In genomic region chr22:20532256-20532993, GRCh38 we compare ENCODE assay signal across 9 cellular contexts. TPM values are rescaled to one million over a fixed set of nuclear protein-coding genes. Genes with fewer than 3 reads are reported as not detected.
DNase-seq lines count a peak whose midpoint lies in the region; ATAC-seq and TF ChIP-seq lines count a peak whose summit lies in the region.
"Had no signal": no experiment of that assay in that cellular context is flagged by ENCODE, and none has a peak within 500 bp of the region (broad histone marks: within the 10 kb centered on the region; RNA-seq: fewer than 3 reads in every experiment).

No MANE protein-coding gene starts in this region.

- no peak overlapping the region for H3K4me3 ChIP-seq in CD8-positive, alpha-beta T cell (ENCODE audit: low read depth, low read length)
- no peak overlapping the region for H3K4me3 ChIP-seq in rectal smooth muscle tissue (ENCODE audit: low read length)
- H3K4me3 ChIP-seq: Peyer's patch had no signal

- peaks cover 50% of the 10 kb centered on the region for H3K4me1 ChIP-seq in CD8-positive, alpha-beta T cell (ENCODE audit: insufficient read depth, low read length)
- peaks cover 25% of the 10 kb centered on the region for H3K4me1 ChIP-seq in rectal smooth muscle tissue (ENCODE audit: control insufficient read depth, insufficient read depth, low read length)

- no peaks in the 10 kb centered on the region for H3K27me3 ChIP-seq in CD8-positive, alpha-beta T cell (ENCODE audit: insufficient read depth, low read length)
- no peaks in the 10 kb centered on the region for H3K27me3 ChIP-seq in rectal smooth muscle tissue (ENCODE audit: control insufficient read depth, insufficient read depth, low read length)
- H3K27me3 ChIP-seq: Peyer's patch had no signal

- no peak for DNase-seq in CD8-positive, alpha-beta T cell
- DNase-seq in T-cell (no peak), fibroblast of gingiva (ENCODE audit: low read depth) (peak; percentile 31), AML-193 (lab: John Stamatoyannopoulos, UW) (no peak), NCI-H2196 treated with DMSO at 0.1 percent for 48 hours (lab: John Stamatoyannopoulos, UW; ENCODE audit: unreplicated experiment) (no peak), SIG-M5 treated with dmso at 0.1 percent for 504 hours (lab: John Stamatoyannopoulos, UW; ENCODE audit: unreplicated experiment) (no peak)
- DNase-seq: Peyer's patch had no signal

- peak overlapping the region; percentile 90 for H3K27ac Mint-ChIP-seq in CD8-positive, alpha-beta T cell
- peak overlapping the region; percentile 84 to 90 for H3K27ac Mint-ChIP-seq in T-cell
- no peak overlapping the region for H3K27ac Mint-ChIP-seq in stimulated activated memory B cell treated with anti-CD40 and anti-IgM and Interleukin-4, amounts not matched to agents 10 μg/mL and 1 μg/mL and 100 μg/mL, for 72 hours

- CTCF ChIA-PET in CD8-positive, alpha-beta T cell (lab: Charles Lee): interaction anchor here (1.0 to 3.4 kb wide), 6 partner anchors 8 to 39 kb away, joined by 3 to 24 read pairs (median 5); no protein-coding TSS in a partner anchor
- CTCF ChIA-PET in T-cell (lab: Charles Lee): interaction anchor here (1.0 to 1.4 kb wide), 2 partner anchors 25 to 39 kb away, joined by 3 to 4 read pairs; no protein-coding TSS in a partner anchor

- TF ChIP-seq CTCF in CD8-positive, alpha-beta T cell (IDR thresholded peaks at IDR 0.05): no peak

- peaks cover 77% of the 10 kb centered on the region for H3K4me1 Mint-ChIP-seq in CD8-positive, alpha-beta T cell (ENCODE audit: low read depth)
- H3K4me1 Mint-ChIP-seq in T-cell: peaks cover 69 to 75% (median 74%) of the 10 kb centered on the region in 3 donors
- peaks cover 45% of the 10 kb centered on the region for H3K4me1 Mint-ChIP-seq in stimulated activated memory B cell treated with anti-CD40 and anti-IgM and Interleukin-4, amounts not matched to agents 10 μg/mL and 1 μg/mL and 100 μg/mL, for 72 hours

- peak overlapping the region; percentile 46 for H3K4me3 Mint-ChIP-seq in CD8-positive, alpha-beta T cell
- peak overlapping the region in 2 of 3 donors; percentile 7 to 63 for H3K4me3 Mint-ChIP-seq in T-cell
- H3K4me3 Mint-ChIP-seq in stimulated activated memory B cell treated with anti-CD40 and anti-IgM and Interleukin-4, amounts not matched to agents 10 μg/mL and 1 μg/mL and 100 μg/mL, for 72 hours: no peak overlapping the region

- H3K36me3 ChIP-seq in CD8-positive, alpha-beta T cell (ENCODE audit: insufficient read depth, low read length): peaks cover 23% of the 10 kb centered on the region
- peaks cover 14% of the 10 kb centered on the region for H3K36me3 ChIP-seq in rectal smooth muscle tissue (ENCODE audit: control insufficient read depth, insufficient read depth, low read length)

- no peak for ATAC-seq in CD8-positive, alpha-beta T cell
- ATAC-seq in T-cell (replicated peaks in 1 of 4): no peak
- no peak for ATAC-seq in stimulated activated memory B cell treated with anti-CD40 and anti-IgM and Interleukin-4, amounts not matched to agents 10 μg/mL and 1 μg/mL and 100 μg/mL, for 72 hours

- no peaks in the 10 kb centered on the region for H3K9me3 ChIP-seq in CD8-positive, alpha-beta T cell (ENCODE audit: low read length)
- H3K9me3 ChIP-seq: Peyer's patch had no signal

- no peak overlapping the region for H3K9ac ChIP-seq in rectal smooth muscle tissue (ENCODE audit: low read length)

- peaks cover 58% of the 10 kb centered on the region for H3K36me3 Mint-ChIP-seq in CD8-positive, alpha-beta T cell
- H3K36me3 Mint-ChIP-seq in T-cell: peaks cover 26% of the 10 kb centered on the region
- peaks cover 39% of the 10 kb centered on the region for H3K36me3 Mint-ChIP-seq in stimulated activated memory B cell treated with anti-CD40 and anti-IgM and Interleukin-4, amounts not matched to agents 10 μg/mL and 1 μg/mL and 100 μg/mL, for 72 hours

- intact Hi-C loops in CD8-positive, alpha-beta T cell (cut with DNase I, micrococcal nuclease): no loop called here

- H3K9me3 Mint-ChIP-seq in CD8-positive, alpha-beta T cell: no peaks in the 10 kb centered on the region
- H3K9me3 Mint-ChIP-seq in T-cell: no peaks in the 10 kb centered on the region
- no peaks in the 10 kb centered on the region for H3K9me3 Mint-ChIP-seq in stimulated activated memory B cell treated with anti-CD40 and anti-IgM and Interleukin-4, amounts not matched to agents 10 μg/mL and 1 μg/mL and 100 μg/mL, for 72 hours

- H3K27me3 Mint-ChIP-seq in CD8-positive, alpha-beta T cell (ENCODE audit: low read depth): no peaks in the 10 kb centered on the region
- no peaks in the 10 kb centered on the region for H3K27me3 Mint-ChIP-seq in T-cell
- no peaks in the 10 kb centered on the region for H3K27me3 Mint-ChIP-seq in stimulated activated memory B cell treated with anti-CD40 and anti-IgM and Interleukin-4, amounts not matched to agents 10 μg/mL and 1 μg/mL and 100 μg/mL, for 72 hours

- H3K27ac ChIP-seq in CD8-positive, alpha-beta T cell (ENCODE audit: low read depth, low read length): no peak overlapping the region
- peak overlapping the region; percentile 69 for H3K27ac ChIP-seq in rectal smooth muscle tissue (ENCODE audit: low read depth, low read length)

- POLR2A ChIA-PET in CD8-positive, alpha-beta T cell (lab: Charles Lee): interaction anchor here (0.7 to 1.9 kb wide), 8 partner anchors 15 to 76 kb away, joined by 3 to 9 read pairs (median 4); partner anchors contain the start of gene MED15
- POLR2A ChIA-PET in T-cell (lab: Charles Lee): interaction anchor here in 1 of 2 donors (0.6 kb wide), 1 partner anchor 146 kb away, joined by 3 read pairs; no protein-coding TSS in a partner anchor

RNA-seq across cellular contexts. Expression of gene MED15, which starts 25.0 kb away (rescaled TPM):
- 100 to 1,000 TPM; 316 TPM for total RNA-seq in CD8-positive, alpha-beta T cell
- 100 to 1,000 TPM; 214 to 317 (median 262) TPM for total RNA-seq in T-cell

RNA-seq across cellular contexts. Expression of gene KLHL22, which starts 36.8 kb away (rescaled TPM):
- 10 to 100 TPM; 24.6 to 27.3 TPM for total RNA-seq in CD8-positive, alpha-beta T cell
- total RNA-seq in T-cell: 10 to 100 TPM; 42.0 to 57.8 (median 47.1) TPM
